In genomic region chr2:3586220-3586619, GRCh38 we compare ENCODE assay signal across 1 cellular context.
TF ChIP-seq lines count a peak whose summit lies in the region.

No MANE protein-coding gene starts in this region.

TF ChIP-seq in IMR-90, 13 proteins besides CTCF, POLR2A, EP300 and RAD21:
- TF ChIP-seq FOS (IDR thresholded peaks at IDR 0.05; ENCODE audit: low read depth, low read length) (no peak), CEBPB (IDR thresholded peaks at IDR 0.05; ENCODE audit: low read depth, low read length) (no peak), RCOR1 (IDR thresholded peaks at IDR 0.05; ENCODE audit: insufficient replicate concordance, low read length) (no peak), SMC3 (IDR thresholded peaks at IDR 0.05; ENCODE audit: low read depth, low read length) (no peak), CHD1 (IDR thresholded peaks at IDR 0.05; ENCODE audit: low read depth, low read length) (no peak), MAZ (IDR thresholded peaks at IDR 0.05; ENCODE audit: borderline replicate concordance, low read depth, low read length) (no peak), MXI1 (IDR thresholded peaks at IDR 0.05; ENCODE audit: borderline replicate concordance, low read depth, low read length) (no peak), RFX5 (IDR thresholded peaks at IDR 0.05; ENCODE audit: low read depth, low read length) (no peak), NFE2L2 (IDR thresholded peaks at IDR 0.05; ENCODE audit: low read depth, low read length) (no peak), MAFK (IDR thresholded peaks at IDR 0.05; ENCODE audit: low read depth, low read length) (no peak), ELK1 (IDR thresholded peaks at IDR 0.05; ENCODE audit: borderline replicate concordance, low read depth, low read length) (no peak), BHLHE40 (IDR thresholded peaks at IDR 0.05; ENCODE audit: low read depth, low read length) (no peak), USF2 (IDR thresholded peaks at IDR 0.05; ENCODE audit: low read depth, low read length) (no peak)
